ENCODE assay signal across 1 cellular context in the genomic region with DNA sequence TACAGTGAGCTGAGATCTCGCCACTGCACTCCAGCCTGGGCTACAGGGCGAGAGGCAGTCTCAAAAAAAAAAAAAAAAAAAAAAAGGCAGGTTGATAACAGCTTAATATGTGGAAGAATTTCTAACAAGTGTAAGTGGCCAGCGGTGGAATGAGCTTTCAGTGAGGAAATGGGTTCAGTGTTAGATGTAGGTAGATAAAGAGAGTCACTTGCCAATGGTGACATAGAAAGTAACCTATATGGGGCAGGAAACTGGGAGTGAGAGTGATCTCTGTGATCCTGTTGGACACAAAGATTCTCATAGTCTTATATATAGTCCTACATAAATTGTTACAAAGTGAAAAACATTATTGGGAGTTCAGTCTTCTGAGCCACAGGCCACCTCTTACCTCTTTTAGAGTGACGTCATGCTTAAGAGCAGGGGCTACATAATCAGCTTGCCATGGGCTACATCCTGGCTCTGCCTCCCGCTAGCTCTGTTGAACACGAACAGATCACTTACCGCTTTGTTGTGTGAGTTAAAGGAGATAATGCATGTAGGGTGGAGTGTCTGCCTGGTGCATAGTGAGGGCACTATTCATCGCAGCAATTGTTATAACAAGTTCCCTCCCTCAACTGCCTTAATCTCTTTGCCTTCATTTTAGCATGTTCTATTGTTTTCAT.
A peak's percentile ranks its signal among the peaks of the same experiment; 100 is the strongest.
TF ChIP-seq lines count a peak whose summit lies in the region.

No MANE protein-coding gene starts in this region.

TF ChIP-seq in HepG2, 621 proteins besides CTCF, POLR2A, EP300 and RAD21:
- peak; percentile 97 for TF ChIP-seq ATF7 (IDR thresholded peaks at IDR 0.05)
- no peak for TF ChIP-seq ATF7 (CRISPR knock-in tag; IDR thresholded peaks at IDR 0.05)
- TF ChIP-seq THAP11 (CRISPR knock-in tag; IDR thresholded peaks at IDR 0.05) = no peak
- TF ChIP-seq SSRP1 (CRISPR knock-in tag; IDR thresholded peaks at IDR 0.05) = no peak
- TF ChIP-seq CREB1 (IDR thresholded peaks at IDR 0.05) = peak; percentile 89
- no peak for TF ChIP-seq CREB1 (CRISPR knock-in tag; IDR thresholded peaks at IDR 0.05)
- no peak for TF ChIP-seq CBX5 (CRISPR knock-in tag; IDR thresholded peaks at IDR 0.05; ENCODE audit: borderline replicate concordance)
